ENCODE assay signal across 12 cellular contexts in genomic region chr1:158011714-158012113, GRCh38. TPM values are rescaled to one million over a fixed set of nuclear protein-coding genes. Genes with fewer than 3 reads are reported as not detected.
DNase-seq lines count a peak whose midpoint lies in the region; ATAC-seq and TF ChIP-seq lines count a peak whose summit lies in the region.
"Had no signal": no experiment of that assay in that cellular context is flagged by ENCODE, and none has a peak within 500 bp of the region (broad histone marks: within the 10 kb centered on the region; RNA-seq: fewer than 3 reads in every experiment).

No MANE protein-coding gene starts in this region.

- peaks cover 2% of the 10 kb centered on the region for H3K4me1 Mint-ChIP-seq in CD14-positive monocyte

- WGBS in mesodermal cell (ENCODE audit: insufficient coverage in 2 of 2), 2 experiments: 76 to 80% methylated on average over 5 of the region's 5 CpGs

- no peak overlapping the region for H3K4me3 Mint-ChIP-seq in CD14-positive monocyte
- H3K4me3 Mint-ChIP-seq: activated naive CD4-positive, alpha-beta T cell treated with anti-CD3 and anti-CD28 coated beads for 36 hours had no signal

- intact Hi-C loops in CD14-positive monocyte (cut with micrococcal nuclease): no loop called here

- H3K9me3 Mint-ChIP-seq in CD14-positive monocyte: peaks cover 0 to 1% (median 0%) of the 10 kb centered on the region in 7 donors
- H3K9me3 Mint-ChIP-seq: activated naive CD4-positive, alpha-beta T cell treated with anti-CD3 and anti-CD28 coated beads for 36 hours had no signal

- DNase-seq in M059J (ENCODE audit: low read depth) (peak; percentile 38), choroid plexus epithelial cell (ENCODE audit: low read depth) (peak; percentile 52), HCEC 1CT (no peak), T1000 (lab: John Stamatoyannopoulos, UW) (no peak), CD14-positive monocyte (ENCODE audit: low spot score) (no peak)
- DNase-seq: activated naive CD4-positive, alpha-beta T cell treated with anti-CD3 and anti-CD28 coated beads for 36 hours; NCI-H2029 treated with DMSO at 0.1 percent for 48 hours; OCI-M1; stimulated activated CD4-positive, alpha-beta T cell treated with anti-CD3 and anti-CD28 coated beads, Interleukin-2, amount 100 ng/mL, for 48 hours had no signal

- no peak for ATAC-seq in GM18505 (IDR thresholded peaks at IDR 0.05; ENCODE audit: unreplicated experiment)

- H3K27ac ChIP-seq in mesodermal cell (ENCODE audit: low read depth, low read length, severe bottlenecking) (peak overlapping the region; percentile 100), temporal lobe (ENCODE audit: low read depth, low read length) (peak overlapping the region; percentile 27)

- peaks cover 3 to 9% (median 6%) of the 10 kb centered on the region in 3 donors for H3K27me3 Mint-ChIP-seq in CD14-positive monocyte (ENCODE audit: low read depth in 3 of 3)

- H3K27ac Mint-ChIP-seq in CD14-positive monocyte: peak overlapping the region in 2 of 7 donors; percentile 77 to 79
- H3K27ac Mint-ChIP-seq: activated naive CD4-positive, alpha-beta T cell treated with anti-CD3 and anti-CD28 coated beads for 36 hours had no signal

- no peaks in the 10 kb centered on the region for H3K9me3 ChIP-seq in mesodermal cell (ENCODE audit: control insufficient read depth, low read length)

- H3K4me3 ChIP-seq in choroid plexus epithelial cell (ENCODE audit: low read depth, low read length) (no peak overlapping the region), mesodermal cell (ENCODE audit: extremely low read depth, insufficient read depth, low read length, poor library complexity, severe bottlenecking) (no peak overlapping the region)

- no peak for TF ChIP-seq POLR2A in GM18505 (IDR thresholded peaks at IDR 0.05; ENCODE audit: borderline replicate concordance, extremely low read depth, insufficient read depth, insufficient read length)

- H3K36me3 Mint-ChIP-seq in CD14-positive monocyte: no peaks in the 10 kb centered on the region

- no peak for TF ChIP-seq CTCF in choroid plexus epithelial cell (conservative IDR thresholded peaks at IDR 0.05; ENCODE audit: low read depth, low read length)
- no peak for TF ChIP-seq CTCF in CD14-positive monocyte (IDR thresholded peaks at IDR 0.05)

- H3K36me3 ChIP-seq in mesodermal cell (ENCODE audit: control insufficient read depth, insufficient read depth, low read length): peaks cover 14% of the 10 kb centered on the region

- H3K4me1 ChIP-seq in mesodermal cell (ENCODE audit: control insufficient read depth, insufficient read depth, low read length, poor library complexity, severe bottlenecking): peaks cover 93% of the 10 kb centered on the region

RNA-seq across cellular contexts. Expression of gene KIRREL1, which starts 18.3 kb away (rescaled TPM):
- total RNA-seq in M059J (2014; rRNA removed; shearing (Covaris generic)): 58.6 and 103 TPM in 2 replicates
- polyA plus RNA-seq in mesodermal cell (2013, experiment 1 of 2): 72.5 TPM
- 57.5 TPM for polyA plus RNA-seq in mesodermal cell (2013, experiment 2 of 2)
- 12.0 TPM for total RNA-seq in temporal lobe
- polyA plus RNA-seq in CD14-positive monocyte: not detected

Comparison
In these comparisons a context has a peak if more than half of its experiments do, and no peak if none do; other contexts are left out.
1. DNase-seq: peak in M059J (single experiment) and choroid plexus epithelial cell (single experiment); none in HCEC 1CT (single experiment), T1000 (single experiment) and CD14-positive monocyte (single experiment).